14 cellular contexts compared by ENCODE assay signal in genomic region chr14:104855532-104856090, GRCh38.
"Had no signal": no experiment of that assay in that cellular context is flagged by ENCODE, and none has a peak within 500 bp of the region (broad histone marks: within the 10 kb centered on the region; RNA-seq: fewer than 3 reads in every experiment).

No MANE protein-coding gene starts in this region.

- ATAC-seq: activated CD4-positive, CD25-positive, alpha-beta regulatory T cell treated with anti-CD3 and anti-CD28 coated beads, Interleukin-2, amount 50 U/mL, for 24 hours; activated T-cell treated with anti-CD3 and anti-CD28 coated beads, Interleukin-2, amount 50 U/mL, for 4 hours had no signal

- H3K9me3 ChIP-seq: lower lobe of right lung, right atrium auricular region, thoracic aorta had no signal

- DNase-seq: activated CD4-positive, alpha-beta T cell treated with anti-CD3 and anti-CD28 coated beads, Interleukin-2, amount 50 U/mL, for 4 hours; activated gamma-delta T cell treated with Interleukin-2 at 50 U/mL for 16 hours; activated naive CD8-positive, alpha-beta T cell treated with anti-CD3 and anti-CD28 coated beads for 36 hours; activated T-cell treated with anti-CD3 and anti-CD28 coated beads, Interleukin-2, amount 50 U/mL, for 4 hours; brain microvascular endothelial cell; effector memory CD4-positive, alpha-beta T cell; lower lobe of right lung; T-helper 2 cell had no signal

- H3K36me3 ChIP-seq: brain microvascular endothelial cell, lower lobe of right lung, neural progenitor cell, right atrium auricular region, thoracic aorta had no signal

- H3K27ac ChIP-seq: brain microvascular endothelial cell, hepatocyte, lower lobe of right lung, neural progenitor cell, right atrium auricular region, thoracic aorta had no signal

- H3K4me1 ChIP-seq: lower lobe of right lung, right atrium auricular region had no signal

- H3K4me3 ChIP-seq: hepatocyte, lower lobe of right lung, neural progenitor cell, right atrium auricular region, smooth muscle cell, thoracic aorta had no signal

- H3K27me3 ChIP-seq: hepatocyte, right atrium auricular region had no signal
